Comparison of ENCODE assay signal across 10 cellular contexts in genomic region chr2:232203166-232203891, GRCh38.
"Had no signal": no experiment of that assay in that cellular context is flagged by ENCODE, and none has a peak within 500 bp of the region (broad histone marks: within the 10 kb centered on the region; RNA-seq: fewer than 3 reads in every experiment).

No MANE protein-coding gene starts in this region.

- H3K9me3 ChIP-seq: psoas muscle, tibial nerve had no signal

- H3K4me1 Mint-ChIP-seq: stimulated activated naive CD8-positive, alpha-beta T cell treated with anti-CD3 and anti-CD28 coated beads, Interleukin-15, amount 100 ng/mL, for 72 hours had no signal

- H3K4me3 ChIP-seq: psoas muscle, tibial nerve had no signal

- DNase-seq: activated CD4-positive, alpha-beta T cell treated with anti-CD3 and anti-CD28 coated beads, Interleukin-2, amount 50 U/mL, for 1 hour; activated CD8-positive, alpha-beta memory T cell treated with anti-CD3 and anti-CD28 coated beads for 24 hours; activated naive CD8-positive, alpha-beta T cell treated with anti-CD3 and anti-CD28 coated beads, Interleukin-2, amount 10 ng/mL, durations not matched to agents 7 days and 5 days; erythroblast; psoas muscle; stimulated activated naive CD8-positive, alpha-beta T cell treated with anti-CD3 and anti-CD28 coated beads, Interleukin-15, amount 100 ng/mL, for 72 hours; SW 1271 had no signal

- H3K27ac Mint-ChIP-seq: activated T-helper 1 cell treated with anti-CD3 and anti-CD28 coated beads, Interleukin-12 subunit alpha, Interleukin-12 subunit beta, Interleukin-2, Interleukin-4 antibody, amounts not matched to agents 30 ng/mL and 10 ng/mL and 1 ng/mL, durations not matched to agents 14 hours and 24 hours and 36 hours; stimulated activated naive CD8-positive, alpha-beta T cell treated with anti-CD3 and anti-CD28 coated beads, Interleukin-15, amount 100 ng/mL, for 72 hours had no signal

- H3K4me3 Mint-ChIP-seq: activated naive CD8-positive, alpha-beta T cell treated with anti-CD3 and anti-CD28 coated beads, Interleukin-2, amount 10 ng/mL, durations not matched to agents 7 days and 5 days; activated T-helper 1 cell treated with anti-CD3 and anti-CD28 coated beads, Interleukin-12 subunit alpha, Interleukin-12 subunit beta, Interleukin-2, Interleukin-4 antibody, amounts not matched to agents 30 ng/mL and 10 ng/mL and 1 ng/mL, durations not matched to agents 14 hours and 24 hours and 36 hours; stimulated activated naive CD8-positive, alpha-beta T cell treated with anti-CD3 and anti-CD28 coated beads, Interleukin-15, amount 100 ng/mL, for 72 hours had no signal

- ATAC-seq: activated CD4-positive, CD25-positive, alpha-beta regulatory T cell treated with anti-CD3 and anti-CD28 coated beads, Interleukin-2, amount 50 U/mL, for 24 hours; stimulated activated naive CD8-positive, alpha-beta T cell treated with anti-CD3 and anti-CD28 coated beads, Interleukin-15, amount 100 ng/mL, for 72 hours had no signal

- H3K27ac ChIP-seq: tibial nerve had no signal

- H3K9me3 Mint-ChIP-seq: activated naive CD8-positive, alpha-beta T cell treated with anti-CD3 and anti-CD28 coated beads, Interleukin-2, amount 10 ng/mL, durations not matched to agents 7 days and 5 days; activated T-helper 1 cell treated with anti-CD3 and anti-CD28 coated beads, Interleukin-12 subunit alpha, Interleukin-12 subunit beta, Interleukin-2, Interleukin-4 antibody, amounts not matched to agents 30 ng/mL and 10 ng/mL and 1 ng/mL, durations not matched to agents 14 hours and 24 hours and 36 hours; stimulated activated naive CD8-positive, alpha-beta T cell treated with anti-CD3 and anti-CD28 coated beads, Interleukin-15, amount 100 ng/mL, for 72 hours had no signal

- H3K27me3 ChIP-seq: tibial nerve had no signal

- H3K27me3 Mint-ChIP-seq: activated naive CD8-positive, alpha-beta T cell treated with anti-CD3 and anti-CD28 coated beads, Interleukin-2, amount 10 ng/mL, durations not matched to agents 7 days and 5 days; stimulated activated naive CD8-positive, alpha-beta T cell treated with anti-CD3 and anti-CD28 coated beads, Interleukin-15, amount 100 ng/mL, for 72 hours had no signal
